Comparison of ENCODE assay signal across 33 cellular contexts in the genomic region with DNA sequence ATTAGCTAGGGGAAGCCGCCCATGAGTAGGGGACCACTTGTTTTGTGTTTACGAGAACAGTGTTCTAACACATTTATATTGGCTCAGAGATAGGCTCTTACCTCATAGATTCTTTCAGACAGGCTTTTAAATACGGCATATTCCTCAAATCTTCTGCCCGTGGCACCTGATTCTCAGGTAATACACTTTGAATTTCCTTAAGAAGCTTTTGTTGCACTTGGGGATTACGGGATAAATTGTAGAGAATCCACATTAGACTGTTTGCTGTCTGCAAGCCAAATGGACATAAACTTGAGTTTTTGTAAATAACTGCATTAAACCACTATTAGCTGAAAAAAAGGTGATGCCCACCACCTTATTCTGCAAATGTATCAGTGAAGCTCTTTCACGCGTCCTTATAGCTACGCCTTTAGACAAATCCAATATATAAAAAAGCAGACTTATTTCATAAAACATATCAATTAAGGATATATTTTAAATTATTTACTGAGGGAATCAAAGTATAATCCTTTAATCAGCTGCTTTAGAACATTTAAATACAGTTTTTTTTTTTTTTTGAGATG. TPM values are rescaled to one million over a fixed set of nuclear protein-coding genes. Genes with fewer than 3 reads are reported as not detected.
"Had no signal": no experiment of that assay in that cellular context is flagged by ENCODE, and none has a peak within 500 bp of the region (broad histone marks: within the 10 kb centered on the region; RNA-seq: fewer than 3 reads in every experiment).

No MANE protein-coding gene starts in this region.

- H3K4me3 Mint-ChIP-seq: dendritic cell treated with granulocyte-macrophage colony-stimulating factor and Interleukin-4, amounts not matched to agents 40 ng/mL and 50 ng/mL, for 4 days; effector memory CD8-positive, alpha-beta T cell; endodermal cell had no signal

- H3K27ac ChIP-seq: colonic mucosa, coronary artery, dorsolateral prefrontal cortex, epithelial cell of prostate, esophagus muscularis mucosa, esophagus squamous epithelium, foreskin keratinocyte, gastrocnemius medialis, gastroesophageal sphincter, heart left ventricle, heart right ventricle had no signal

- ATAC-seq: effector memory CD8-positive, alpha-beta T cell; esophagus mucosa; foreskin keratinocyte; gastrocnemius medialis; gastroesophageal sphincter; heart left ventricle; heart right ventricle had no signal

- H3K9me3 ChIP-seq: colonic mucosa, esophagus muscularis mucosa, esophagus squamous epithelium, gastrocnemius medialis, gastroesophageal sphincter, heart left ventricle, heart right ventricle had no signal

- H3K4me3 ChIP-seq: colonic mucosa, coronary artery, dorsolateral prefrontal cortex, esophagus muscularis mucosa, esophagus squamous epithelium, gastrocnemius medialis, gastroesophageal sphincter, heart left ventricle, heart right ventricle had no signal

- H3K9me3 Mint-ChIP-seq: dendritic cell treated with granulocyte-macrophage colony-stimulating factor and Interleukin-4, amounts not matched to agents 40 ng/mL and 50 ng/mL, for 4 days; effector memory CD8-positive, alpha-beta T cell; endodermal cell had no signal

- H3K36me3 ChIP-seq: colonic mucosa, esophagus muscularis mucosa, esophagus squamous epithelium, gastrocnemius medialis, gastroesophageal sphincter, heart left ventricle, heart right ventricle had no signal

- H3K27ac Mint-ChIP-seq: dendritic cell treated with granulocyte-macrophage colony-stimulating factor and Interleukin-4, amounts not matched to agents 40 ng/mL and 50 ng/mL, for 4 days; effector memory CD8-positive, alpha-beta T cell; endodermal cell had no signal

- H3K4me1 Mint-ChIP-seq: endodermal cell had no signal

- H3K4me1 ChIP-seq: colonic mucosa, esophagus muscularis mucosa, esophagus squamous epithelium, foreskin keratinocyte, gastrocnemius medialis, gastroesophageal sphincter, heart left ventricle, heart right ventricle had no signal

- H3K27me3 ChIP-seq: colonic mucosa, foreskin keratinocyte, gastrocnemius medialis had no signal

- DNase-seq: colonic mucosa; cortex of kidney; dermis blood vessel endothelial cell; dorsolateral prefrontal cortex; effector CD4-positive, alpha-beta T cell; effector CD8-positive, alpha-beta T cell; effector memory CD4-positive, alpha-beta T cell; effector memory CD8-positive, alpha-beta T cell; endodermal cell; erythroblast; esophagus squamous epithelium; foreskin fibroblast; foreskin keratinocyte; foreskin melanocyte; gastrocnemius medialis; glutamatergic neuron; head of caudate nucleus; heart left ventricle; heart right ventricle had no signal

- FAIRE-seq: colon, endometrium, endothelial cell of umbilical vein, frontal cortex had no signal

RNA-seq across cellular contexts. Expression of a gene that starts 14.8 kb away (rescaled TPM):
- total RNA-seq: dermis blood vessel endothelial cell, dermis microvascular lymphatic vessel endothelial cell, endothelial cell of umbilical vein, esophagus muscularis mucosa, fibroblast of lung, fibroblast of villous mesenchyme, glomerular endothelial cell, heart left ventricle, heart right ventricle had no signal
- polyA plus RNA-seq: endothelial cell of umbilical vein, fibroblast of lung, heart left ventricle, heart right ventricle had no signal
